Comparison of ENCODE assay signal across 18 cellular contexts in genomic region chr12:41011939-41012338, GRCh38.
DNase-seq lines count a peak whose midpoint lies in the region; ATAC-seq, FAIRE-seq and TF ChIP-seq lines count a peak whose summit lies in the region.
"Had no signal": no experiment of that assay in that cellular context is flagged by ENCODE, and none has a peak within 500 bp of the region (broad histone marks: within the 10 kb centered on the region; RNA-seq: fewer than 3 reads in every experiment).

No MANE protein-coding gene starts in this region.

- CTCF ChIA-PET in IMR-90 (lab: Yijun Ruan, JAX) = no interaction called here
- CTCF ChIA-PET in activated CD8-positive, alpha-beta T cell treated with anti-CD3 and anti-CD28 coated beads, Interleukin-2, amount 10 ng/mL, durations not matched to agents 7 days and 5 days (lab: Charles Lee) = no interaction called here
- CTCF ChIA-PET in GM10248 (lab: Yijun Ruan, JAX) = no interaction called here

- dilution Hi-C loops in IMR-90 (cut with HindIII; ENCODE audit: low sequenced_read_pairs, unreplicated experiment) = no loop called here
- dilution Hi-C loops in keratinocyte (cut with MboI; ENCODE audit: extremely low pct_ligation_motif_present, low sequenced_read_pairs) = no loop called here

- H2BK20ac ChIP-seq in IMR-90 (ENCODE audit: low read depth, low read length) = no peak overlapping the region

- POLR2A ChIA-PET in IMR-90 (lab: Charles Lee; ENCODE audit: unreplicated experiment) = no interaction called here
- POLR2A ChIA-PET in activated CD8-positive, alpha-beta T cell treated with anti-CD3 and anti-CD28 coated beads, Interleukin-2, amount 10 ng/mL, durations not matched to agents 7 days and 5 days (lab: Charles Lee) = no interaction called here
- POLR2A ChIA-PET in GM10248 (lab: Yijun Ruan, JAX) = no interaction called here

- no peaks in the 10 kb centered on the region for H3K4me1 Mint-ChIP-seq in activated CD8-positive, alpha-beta T cell treated with anti-CD3 and anti-CD28 coated beads, Interleukin-2, amount 10 ng/mL, durations not matched to agents 7 days and 5 days (ENCODE audit: low read depth)
- H3K4me1 Mint-ChIP-seq: natural killer cell had no signal

- no peak for FAIRE-seq in keratinocyte (lab: Jason Lieb, UNC)

- H2BK120ac ChIP-seq in IMR-90 (ENCODE audit: low read depth, low read length) = no peak overlapping the region

- no peak overlapping the region for H3K18ac ChIP-seq in IMR-90 (ENCODE audit: low read depth, low read length)

- H4K91ac ChIP-seq in IMR-90 (ENCODE audit: insufficient read depth, low read depth, low read length) = no peak overlapping the region

- no peak overlapping the region for H4K8ac ChIP-seq in IMR-90 (ENCODE audit: low read depth in 2 of 2, low read length in 2 of 2)

- no TSS peak for BruUV-seq in IMR-90 (replicated peaks; lab: Mats Ljungman, UMichigan)

- no peak overlapping the region for H3K56ac ChIP-seq in IMR-90 (ENCODE audit: extremely low read depth, insufficient read depth, low read length)

- no peak overlapping the region for H4K5ac ChIP-seq in IMR-90 (ENCODE audit: low read depth, low read length)

- H3K36me3 Mint-ChIP-seq in activated CD8-positive, alpha-beta T cell treated with anti-CD3 and anti-CD28 coated beads, Interleukin-2, amount 10 ng/mL, durations not matched to agents 7 days and 5 days (ENCODE audit: low read depth) = no peaks in the 10 kb centered on the region
- H3K36me3 Mint-ChIP-seq: IgD-negative memory B cell had no signal

- TF ChIP-seq CTCF in GM12864 (IDR thresholded peaks at IDR 0.05; ENCODE audit: low read depth, low read length, missing control alignments) = peak; percentile 16
- 0 out of 2 replicates have a peak, but pooled peaks have one; percentile 9 for TF ChIP-seq CTCF in IMR-90 (conservative IDR thresholded peaks at IDR 0.05; ENCODE audit: low read depth, low read length)
- peak; percentile 21; the same call in 1 of the 2 replicates for TF ChIP-seq CTCF in WERI-Rb-1 (IDR thresholded peaks at IDR 0.05; ENCODE audit: low read depth, low read length)
- TF ChIP-seq CTCF in keratinocyte (optimal IDR thresholded peaks at IDR 0.05 in 1 of 3, IDR thresholded peaks at IDR 0.05 in 1 of 3, conservative IDR thresholded peaks at IDR 0.05 in 1 of 3; ENCODE audit: extremely low read depth in 1 of 3, insufficient read depth in 2 of 3, low read length in 3 of 3) = peak in 2 of 3 experiments; percentile 40 to 53
- TF ChIP-seq CTCF in GM10248 (IDR thresholded peaks at IDR 0.05; ENCODE audit: control extremely low read depth, extremely low read depth, low read depth, missing control alignments) = no peak

- H3K9me3 ChIP-seq in IMR-90 (ENCODE audit: control insufficient read depth, insufficient read depth, low read length) = peaks cover 28% of the 10 kb centered on the region
- peaks cover 19% of the 10 kb centered on the region for H3K9me3 ChIP-seq in WERI-Rb-1 (ENCODE audit: severe bottlenecking)
- H3K9me3 ChIP-seq in keratinocyte (ENCODE audit: control insufficient read depth, low read depth, low read length) = peaks cover 6% of the 10 kb centered on the region

- in situ Hi-C loops in IMR-90 (cut with MboI; ENCODE audit: low sequenced_read_pairs) = no loop called here

- no peak for ATAC-seq in IMR-90 (ENCODE audit: low read depth)
- no peak for ATAC-seq in activated CD8-positive, alpha-beta T cell treated with anti-CD3 and anti-CD28 coated beads, Interleukin-2, amount 10 ng/mL, durations not matched to agents 7 days and 5 days
- ATAC-seq: lower lobe of right lung, natural killer cell had no signal

- no peaks in the 10 kb centered on the region for H3K27me3 Mint-ChIP-seq in activated CD8-positive, alpha-beta T cell treated with anti-CD3 and anti-CD28 coated beads, Interleukin-2, amount 10 ng/mL, durations not matched to agents 7 days and 5 days (ENCODE audit: low read depth)
- H3K27me3 Mint-ChIP-seq: progenitor cell of endocrine pancreas had no signal

- H3K4me3 ChIP-seq in GM12864 (ENCODE audit: low read depth, low read length) = no peak overlapping the region
- no peak overlapping the region for H3K4me3 ChIP-seq in IMR-90 (ENCODE audit: insufficient read depth, low read depth, low read length)
- no peak overlapping the region for H3K4me3 ChIP-seq in WERI-Rb-1 (ENCODE audit: low read depth, low read length)
- H3K4me3 ChIP-seq in keratinocyte (ENCODE audit: control insufficient read depth in 2 of 3, extremely low read depth in 1 of 3, insufficient read depth in 2 of 3, low read depth in 1 of 3, low read length in 3 of 3) = no peak overlapping the region
- H3K4me3 ChIP-seq: BLaER1 treated with 17β-estradiol and CSF1 and Interleukin-3, amounts not matched to agents 10 nM and 100 nM; lower lobe of right lung had no signal

- H2AK5ac ChIP-seq in IMR-90 (ENCODE audit: low read depth, low read length) = no peak overlapping the region

- H3K4me1 ChIP-seq in IMR-90 (ENCODE audit: control insufficient read depth, insufficient read depth, low read length) (peaks cover 1% of the 10 kb centered on the region; the same call in 1 of the 2 replicates), keratinocyte (ENCODE audit: control insufficient read depth, extremely low read depth, insufficient read depth, low read length) (peaks cover 5% of the 10 kb centered on the region)
- H3K4me1 ChIP-seq: lower lobe of right lung had no signal

- no peak overlapping the region for H3K4me3 Mint-ChIP-seq in activated CD8-positive, alpha-beta T cell treated with anti-CD3 and anti-CD28 coated beads, Interleukin-2, amount 10 ng/mL, durations not matched to agents 7 days and 5 days
- H3K4me3 Mint-ChIP-seq: IgD-negative memory B cell, natural killer cell had no signal

- no peak overlapping the region for H3K27ac Mint-ChIP-seq in activated CD8-positive, alpha-beta T cell treated with anti-CD3 and anti-CD28 coated beads, Interleukin-2, amount 10 ng/mL, durations not matched to agents 7 days and 5 days
- H3K27ac Mint-ChIP-seq: IgD-negative memory B cell, natural killer cell, progenitor cell of endocrine pancreas had no signal

- DNase-seq in GM12864 (ENCODE audit: low read depth) (no peak), IMR-90 (no peak), WERI-Rb-1 (no peak), keratinocyte (ENCODE audit: low read depth, low spot score) (no peak), GF-D8 (lab: John Stamatoyannopoulos, UW) (no peak), GM10248 (ENCODE audit: extremely low spot score) (no peak)
- no peak for DNase-seq in stimulated activated naive CD4-positive, alpha-beta T cell treated with Interleukin-2 at 50 U/mL for 16 hours (lab: John Stamatoyannopoulos, UW)
- no peak for DNase-seq in activated CD8-positive, alpha-beta T cell treated with anti-CD3 and anti-CD28 coated beads, Interleukin-2, amount 10 ng/mL, durations not matched to agents 7 days and 5 days
- DNase-seq: amniotic stem cell, foreskin melanocyte, lower lobe of right lung, natural killer cell, NCI-H146, NCI-H510A treated with DMSO at 0.1 percent for 48 hours, SW 1271 had no signal

- TF ChIP-seq RAD21 in IMR-90 (IDR thresholded peaks at IDR 0.05; ENCODE audit: low read length) = no peak

- no peak overlapping the region for H3K4ac ChIP-seq in IMR-90 (ENCODE audit: low read depth, low read length)

- intact Hi-C loops in IMR-90 (cut with micrococcal nuclease) = no loop called here

- no peaks in the 10 kb centered on the region for H3K79me2 ChIP-seq in keratinocyte (ENCODE audit: control insufficient read depth, insufficient read depth, low read length)

- no peaks in the 10 kb centered on the region for H3K36me3 ChIP-seq in IMR-90 (ENCODE audit: control insufficient read depth, insufficient read depth, low read length)
- H3K36me3 ChIP-seq in WERI-Rb-1 = no peaks in the 10 kb centered on the region
- H3K36me3 ChIP-seq in keratinocyte (ENCODE audit: control insufficient read depth in 2 of 2, extremely low read depth in 1 of 2, insufficient read depth in 2 of 2, low read length in 2 of 2) = no peaks in the 10 kb centered on the region
- H3K36me3 ChIP-seq: BLaER1 treated with 17β-estradiol and CSF1 and Interleukin-3, amounts not matched to agents 10 nM and 100 nM; lower lobe of right lung had no signal

- H3K27me3 ChIP-seq in IMR-90 (ENCODE audit: control insufficient read depth, insufficient read depth, low read length) (no peaks in the 10 kb centered on the region), WERI-Rb-1 (ENCODE audit: insufficient read depth, low read depth, severe bottlenecking) (no peaks in the 10 kb centered on the region), keratinocyte (ENCODE audit: control insufficient read depth, extremely low read depth, insufficient read depth, low read length) (no peaks in the 10 kb centered on the region)
- H3K27me3 ChIP-seq: BLaER1 treated with 17β-estradiol and CSF1 and Interleukin-3, amounts not matched to agents 10 nM and 100 nM had no signal

- no peaks in the 10 kb centered on the region for H3K79me1 ChIP-seq in IMR-90 (ENCODE audit: low read depth in 1 of 2, low read length in 2 of 2)

- H3K4me2 ChIP-seq in IMR-90 (ENCODE audit: low read depth, low read length) = no peak overlapping the region
- no peak overlapping the region for H3K4me2 ChIP-seq in keratinocyte (ENCODE audit: control insufficient read depth, extremely low read depth, insufficient read depth, low read depth, low read length)
- H3K4me2 ChIP-seq: BLaER1 treated with 17β-estradiol and CSF1 and Interleukin-3, amounts not matched to agents 10 nM and 100 nM had no signal

- H3K27ac ChIP-seq in IMR-90 (ENCODE audit: insufficient read depth, low read length) (no peak overlapping the region), WERI-Rb-1 (no peak overlapping the region), keratinocyte (ENCODE audit: control insufficient read depth, insufficient read depth, low read length) (no peak overlapping the region)
- H3K27ac ChIP-seq: BLaER1 treated with 17β-estradiol and CSF1 and Interleukin-3, amounts not matched to agents 10 nM and 100 nM; lower lobe of right lung had no signal

- no peak overlapping the region for H3K14ac ChIP-seq in IMR-90 (replicated peaks; ENCODE audit: low read depth, low read length)

- no peak overlapping the region for H2AFZ ChIP-seq in IMR-90 (replicated peaks; ENCODE audit: low read length, poor library complexity)
- no peak overlapping the region for H2AFZ ChIP-seq in keratinocyte (ENCODE audit: control insufficient read depth, low read length)

- no peak overlapping the region for H3K23ac ChIP-seq in IMR-90 (ENCODE audit: low read depth, low read length)

- no CpG with 5 or more reads among the region's 1 CpG for WGBS in IMR-90 (ENCODE audit: extremely low coverage in 2 of 2, insufficient read length in 1 of 2), 2 experiments

- peaks cover 4% of the 10 kb centered on the region for H3K9me3 Mint-ChIP-seq in activated CD8-positive, alpha-beta T cell treated with anti-CD3 and anti-CD28 coated beads, Interleukin-2, amount 10 ng/mL, durations not matched to agents 7 days and 5 days (ENCODE audit: insufficient read depth)

- no peak overlapping the region for H2BK15ac ChIP-seq in IMR-90 (ENCODE audit: low read depth, low read length)

- no peak overlapping the region for H2BK5ac ChIP-seq in IMR-90 (ENCODE audit: low read depth, low read length, poor library complexity, severe bottlenecking)

- H3K9ac ChIP-seq in IMR-90 (ENCODE audit: low read depth, low read length) = no peak overlapping the region
- no peak overlapping the region for H3K9ac ChIP-seq in keratinocyte (ENCODE audit: control insufficient read depth, extremely low read depth, insufficient read depth, low read length)
- H3K9ac ChIP-seq: BLaER1 treated with 17β-estradiol and CSF1 and Interleukin-3, amounts not matched to agents 10 nM and 100 nM had no signal

- no peak for TF ChIP-seq POLR2A in IMR-90 (IDR thresholded peaks at IDR 0.05; ENCODE audit: low read depth, low read length)

- no peak overlapping the region for H2AK9ac ChIP-seq in IMR-90 (replicated peaks; ENCODE audit: low read depth, low read length, poor library complexity)

- H3K9me1 ChIP-seq in IMR-90 (ENCODE audit: insufficient read depth, low read length) (no peaks in the 10 kb centered on the region), keratinocyte (ENCODE audit: control insufficient read depth, extremely low read depth, insufficient read depth, low read length) (no peaks in the 10 kb centered on the region)

- H4K20me1 ChIP-seq in IMR-90 (ENCODE audit: insufficient read depth, low read length) = no peaks in the 10 kb centered on the region
- no peaks in the 10 kb centered on the region for H4K20me1 ChIP-seq in keratinocyte (ENCODE audit: control insufficient read depth, extremely low read depth, insufficient read depth, low read length)
- H4K20me1 ChIP-seq: BLaER1 treated with 17β-estradiol and CSF1 and Interleukin-3, amounts not matched to agents 10 nM and 100 nM had no signal
